In the genomic region with DNA sequence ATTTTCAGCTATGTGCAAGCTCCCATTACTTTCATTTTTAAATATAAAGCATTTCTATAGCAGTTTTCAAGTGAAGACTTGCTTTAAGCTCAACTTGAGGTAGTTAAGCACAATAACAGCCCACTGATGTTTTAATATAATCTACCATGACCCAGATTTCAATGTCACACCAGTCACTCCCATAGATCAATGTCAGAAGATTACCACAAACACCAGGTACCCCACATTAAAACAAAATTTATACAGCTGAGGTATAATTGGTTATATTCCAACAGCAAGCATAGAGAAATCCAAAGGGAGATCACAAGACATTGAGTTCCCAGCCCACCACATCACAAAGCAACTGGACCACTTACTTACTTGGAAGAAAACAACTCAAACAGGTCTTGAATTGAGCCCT, we compare ENCODE assay signal across 19 cellular contexts. TPM values are rescaled to one million over a fixed set of nuclear protein-coding genes. Genes with fewer than 3 reads are reported as not detected.
DNase-seq lines count a peak whose midpoint lies in the region; ATAC-seq lines count a peak whose summit lies in the region.
"Had no signal": no experiment of that assay in that cellular context is flagged by ENCODE, and none has a peak within 500 bp of the region (broad histone marks: within the 10 kb centered on the region; RNA-seq: fewer than 3 reads in every experiment).

No MANE protein-coding gene starts in this region.

- H3K4me1 ChIP-seq in CD4-positive, alpha-beta memory T cell (ENCODE audit: insufficient read depth, low read length): peaks cover 39% of the 10 kb centered on the region

- H3K4me3 ChIP-seq in CD4-positive, alpha-beta memory T cell (ENCODE audit: low read length in 2 of 2): no peak overlapping the region
- H3K4me3 ChIP-seq: A549, GM23338, MG63 had no signal

- H3K27ac Mint-ChIP-seq in activated T-cell treated with anti-CD3 and anti-CD28 coated beads, Interleukin-2, amount 50 U/mL, for 24 hours: peak overlapping the region; percentile 78
- H3K27ac Mint-ChIP-seq in CD4-positive, alpha-beta memory T cell: peak overlapping the region in 6 of 7 donors; percentile 17 to 86 (median 62)
- peak overlapping the region; percentile 12 for H3K27ac Mint-ChIP-seq in activated CD4-positive, alpha-beta memory T cell treated with anti-CD3 and anti-CD28 coated beads, Interleukin-2, amount 10 ng/mL, durations not matched to agents 7 days and 5 days
- peak overlapping the region; percentile 36 for H3K27ac Mint-ChIP-seq in memory B cell
- H3K27ac Mint-ChIP-seq: GM23338, HFFc6 had no signal

- H3K4me3 Mint-ChIP-seq in activated T-cell treated with anti-CD3 and anti-CD28 coated beads, Interleukin-2, amount 50 U/mL, for 24 hours: no peak overlapping the region
- peak overlapping the region in 4 of 8 donors; percentile 9 to 67 (median 19) for H3K4me3 Mint-ChIP-seq in CD4-positive, alpha-beta memory T cell
- no peak overlapping the region for H3K4me3 Mint-ChIP-seq in activated CD4-positive, alpha-beta memory T cell treated with anti-CD3 and anti-CD28 coated beads, Interleukin-2, amount 10 ng/mL, durations not matched to agents 7 days and 5 days
- no peak overlapping the region for H3K4me3 Mint-ChIP-seq in memory B cell
- H3K4me3 Mint-ChIP-seq: GM23338, HFFc6 had no signal

- CTCF ChIA-PET in CD4-positive, alpha-beta memory T cell (lab: Charles Lee; ENCODE audit: partially characterized antibody): interaction anchor here (1.0 to 1.8 kb wide), 2 partner anchors 7 to 11 kb away, joined by 3 to 5 read pairs; no protein-coding TSS in a partner anchor
- CTCF ChIA-PET in activated CD4-positive, alpha-beta memory T cell treated with anti-CD3 and anti-CD28 coated beads, Interleukin-2, amount 10 ng/mL, durations not matched to agents 7 days and 5 days (lab: Charles Lee): interaction anchor here (0.8 to 1.4 kb wide), 4 partner anchors 15 to 371 kb away, joined by 3 to 4 read pairs (median 3); no protein-coding TSS in a partner anchor

- peaks cover 34% of the 10 kb centered on the region for H3K36me3 ChIP-seq in CD4-positive, alpha-beta memory T cell (ENCODE audit: insufficient read depth, low read length)

- H3K27ac ChIP-seq in CD4-positive, alpha-beta memory T cell (ENCODE audit: low read depth, low read length): no peak overlapping the region
- H3K27ac ChIP-seq: A549, KMS-11, RWPE1 had no signal

- H3K36me3 Mint-ChIP-seq in activated T-cell treated with anti-CD3 and anti-CD28 coated beads, Interleukin-2, amount 50 U/mL, for 24 hours (ENCODE audit: low read depth): peaks cover 96% of the 10 kb centered on the region
- peaks cover 49 to 80% of the 10 kb centered on the region in 2 donors for H3K36me3 Mint-ChIP-seq in CD4-positive, alpha-beta memory T cell
- peaks cover 72% of the 10 kb centered on the region for H3K36me3 Mint-ChIP-seq in activated CD4-positive, alpha-beta memory T cell treated with anti-CD3 and anti-CD28 coated beads, Interleukin-2, amount 10 ng/mL, durations not matched to agents 7 days and 5 days (ENCODE audit: low read depth)
- peaks cover 25% of the 10 kb centered on the region for H3K36me3 Mint-ChIP-seq in memory B cell

- H3K27me3 ChIP-seq in CD4-positive, alpha-beta memory T cell (ENCODE audit: insufficient read depth, low read length): no peaks in the 10 kb centered on the region
- H3K27me3 ChIP-seq: MG63 had no signal

- no peaks in the 10 kb centered on the region for H3K9me3 ChIP-seq in CD4-positive, alpha-beta memory T cell (ENCODE audit: control insufficient read depth in 1 of 2, low read length in 2 of 2)
- H3K9me3 ChIP-seq: A549, MG63 had no signal

- POLR2A ChIA-PET in CD4-positive, alpha-beta memory T cell (lab: Charles Lee; ENCODE audit: partially characterized antibody): interaction anchor here (0.7 to 2.3 kb wide), 4 partner anchors 9 to 239 kb away, joined by 3 to 9 read pairs (median 4); no protein-coding TSS in a partner anchor
- POLR2A ChIA-PET in activated CD4-positive, alpha-beta memory T cell treated with anti-CD3 and anti-CD28 coated beads, Interleukin-2, amount 10 ng/mL, durations not matched to agents 7 days and 5 days (lab: Charles Lee): interaction anchor here (0.6 to 3.2 kb wide), 4 partner anchors 23 to 134 kb away, joined by 3 to 13 read pairs (median 3); a partner anchor contains a TSS

- intact Hi-C loops in CD4-positive, alpha-beta memory T cell (cut with micrococcal nuclease): loop anchor here (10.0 kb wide), 2 partner anchors 449 to 1041 kb away; a partner anchor contains a TSS

- ATAC-seq in memory B cell (ENCODE audit: low read depth) (no peak), HG02885 (IDR thresholded peaks at IDR 0.05; ENCODE audit: poor library complexity, unreplicated experiment) (no peak)
- ATAC-seq: A549, GM23338 had no signal

- H3K9me3 Mint-ChIP-seq in activated T-cell treated with anti-CD3 and anti-CD28 coated beads, Interleukin-2, amount 50 U/mL, for 24 hours: no peaks in the 10 kb centered on the region
- H3K9me3 Mint-ChIP-seq in CD4-positive, alpha-beta memory T cell: no peaks in the 10 kb centered on the region
- no peaks in the 10 kb centered on the region for H3K9me3 Mint-ChIP-seq in activated CD4-positive, alpha-beta memory T cell treated with anti-CD3 and anti-CD28 coated beads, Interleukin-2, amount 10 ng/mL, durations not matched to agents 7 days and 5 days
- H3K9me3 Mint-ChIP-seq in memory B cell: no peaks in the 10 kb centered on the region
- H3K9me3 Mint-ChIP-seq: GM23338, HFFc6 had no signal

- DNase-seq in activated T-cell treated with anti-CD3 and anti-CD28 coated beads, Interleukin-2, amount 50 U/mL, for 24 hours: no peak
- DNase-seq in activated T-cell treated with anti-CD3 and anti-CD28 coated beads, Interleukin-2, amount 50 U/mL, for 48 hours: no peak
- DNase-seq in CD4-positive, alpha-beta memory T cell: no peak
- DNase-seq in activated CD4-positive, alpha-beta memory T cell treated with anti-CD3 and anti-CD28 coated beads, Interleukin-2, amount 10 ng/mL, durations not matched to agents 7 days and 5 days: no peak
- DNase-seq in memory B cell (ENCODE audit: low spot score in 2 of 2) (no peak), Ammon's horn (ENCODE audit: low spot score) (no peak), SIG-M5 (lab: John Stamatoyannopoulos, UW) (no peak)
- DNase-seq: DMS 273 treated with DMSO at 0.1 percent for 48 hours, HFFc6, MG63, NCI-H1105, NCI-H1694 treated with DMSO at 0.1 percent for 48 hours, NCI-H446 had no signal

- peaks cover 78% of the 10 kb centered on the region for H3K4me1 Mint-ChIP-seq in activated T-cell treated with anti-CD3 and anti-CD28 coated beads, Interleukin-2, amount 50 U/mL, for 24 hours (ENCODE audit: low read depth)
- peaks cover 45 to 80% (median 63%) of the 10 kb centered on the region in 4 donors for H3K4me1 Mint-ChIP-seq in CD4-positive, alpha-beta memory T cell
- peaks cover 43% of the 10 kb centered on the region for H3K4me1 Mint-ChIP-seq in activated CD4-positive, alpha-beta memory T cell treated with anti-CD3 and anti-CD28 coated beads, Interleukin-2, amount 10 ng/mL, durations not matched to agents 7 days and 5 days
- peaks cover 27% of the 10 kb centered on the region for H3K4me1 Mint-ChIP-seq in memory B cell

- no peaks in the 10 kb centered on the region for H3K27me3 Mint-ChIP-seq in activated T-cell treated with anti-CD3 and anti-CD28 coated beads, Interleukin-2, amount 50 U/mL, for 24 hours
- H3K27me3 Mint-ChIP-seq in CD4-positive, alpha-beta memory T cell: no peaks in the 10 kb centered on the region
- no peaks in the 10 kb centered on the region for H3K27me3 Mint-ChIP-seq in activated CD4-positive, alpha-beta memory T cell treated with anti-CD3 and anti-CD28 coated beads, Interleukin-2, amount 10 ng/mL, durations not matched to agents 7 days and 5 days
- no peaks in the 10 kb centered on the region for H3K27me3 Mint-ChIP-seq in memory B cell

RNA-seq across cellular contexts. Expression of a gene that starts 22.8 kb away (rescaled TPM):
- total RNA-seq in CD4-positive, alpha-beta memory T cell: 10 to 100 TPM; 36.0 to 40.0 TPM
- polyA plus RNA-seq in CD4-positive, alpha-beta memory T cell: 10 to 100 TPM; 17.2 to 27.3 TPM
- total RNA-seq in activated CD4-positive, alpha-beta memory T cell treated with anti-CD3 and anti-CD28 coated beads, Interleukin-2, amount 10 ng/mL, durations not matched to agents 7 days and 5 days: 10 to 100 TPM; 27.7 to 28.2 TPM

RNA-seq across cellular contexts. Expression of a gene that starts 38.7 kb away (rescaled TPM):
- total RNA-seq in CD4-positive, alpha-beta memory T cell: 10 to 100 TPM; 29.2 to 30.1 TPM
- polyA plus RNA-seq in CD4-positive, alpha-beta memory T cell: 10 to 100 TPM; 22.6 to 27.6 TPM
- total RNA-seq in activated CD4-positive, alpha-beta memory T cell treated with anti-CD3 and anti-CD28 coated beads, Interleukin-2, amount 10 ng/mL, durations not matched to agents 7 days and 5 days: 10 to 100 TPM; 17.6 to 18.1 TPM
- total RNA-seq: Daoy, HFFc6 had no signal

Comparison
In these comparisons a context has a peak if more than half of its experiments do, and no peak if none do; other contexts are left out.
1. H3K27ac Mint-ChIP-seq: peak in every context shown above with its lines; median percentile 78 in activated T-cell treated with anti-CD3 and anti-CD28 coated beads, Interleukin-2, amount 50 U/mL, for 24 hours; 62 in CD4-positive, alpha-beta memory T cell; 36 in memory B cell; 12 in activated CD4-positive, alpha-beta memory T cell treated with anti-CD3 and anti-CD28 coated beads, Interleukin-2, amount 10 ng/mL, durations not matched to agents 7 days and 5 days.